1 cellular context compared by ENCODE assay signal in the genomic region with DNA sequence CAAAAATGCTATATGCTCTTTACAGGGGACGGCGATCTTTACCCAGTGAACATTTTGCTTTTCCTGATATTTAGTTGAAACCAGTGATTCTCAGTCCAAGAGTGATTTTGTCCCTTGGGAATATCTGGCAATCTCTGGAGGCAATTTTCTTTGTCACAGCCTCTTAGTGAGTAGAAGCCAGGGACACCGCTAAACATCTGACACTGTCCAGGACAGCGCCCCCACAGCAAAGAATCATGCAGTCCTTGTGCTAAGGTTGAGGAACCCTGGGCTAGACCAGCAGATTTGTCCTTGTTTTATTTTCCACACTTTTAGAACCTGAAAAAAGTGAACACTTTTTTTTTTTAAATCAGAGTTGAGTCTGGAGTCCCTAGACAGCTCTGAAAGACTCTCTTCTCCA.
TF ChIP-seq lines count a peak whose summit lies in the region.

No MANE protein-coding gene starts in this region.

TF ChIP-seq in HepG2, 621 proteins besides CTCF, POLR2A, EP300 and RAD21:
- TF ChIP-seq, protein P1, sequence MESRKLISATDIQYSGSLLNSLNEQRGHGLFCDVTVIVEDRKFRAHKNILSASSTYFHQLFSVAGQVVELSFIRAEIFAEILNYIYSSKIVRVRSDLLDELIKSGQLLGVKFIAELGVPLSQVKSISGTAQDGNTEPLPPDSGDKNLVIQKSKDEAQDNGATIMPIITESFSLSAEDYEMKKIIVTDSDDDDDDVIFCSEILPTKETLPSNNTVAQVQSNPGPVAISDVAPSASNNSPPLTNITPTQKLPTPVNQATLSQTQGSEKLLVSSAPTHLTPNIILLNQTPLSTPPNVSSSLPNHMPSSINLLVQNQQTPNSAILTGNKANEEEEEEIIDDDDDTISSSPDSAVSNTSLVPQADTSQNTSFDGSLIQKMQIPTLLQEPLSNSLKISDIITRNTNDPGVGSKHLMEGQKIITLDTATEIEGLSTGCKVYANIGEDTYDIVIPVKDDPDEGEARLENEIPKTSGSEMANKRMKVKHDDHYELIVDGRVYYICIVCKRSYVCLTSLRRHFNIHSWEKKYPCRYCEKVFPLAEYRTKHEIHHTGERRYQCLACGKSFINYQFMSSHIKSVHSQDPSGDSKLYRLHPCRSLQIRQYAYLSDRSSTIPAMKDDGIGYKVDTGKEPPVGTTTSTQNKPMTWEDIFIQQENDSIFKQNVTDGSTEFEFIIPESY (CRISPR knock-in tag; IDR thresholded peaks at IDR 0.05): peak; percentile 54; the same call in 1 of the 2 replicates
- TF ChIP-seq, protein P2, sequence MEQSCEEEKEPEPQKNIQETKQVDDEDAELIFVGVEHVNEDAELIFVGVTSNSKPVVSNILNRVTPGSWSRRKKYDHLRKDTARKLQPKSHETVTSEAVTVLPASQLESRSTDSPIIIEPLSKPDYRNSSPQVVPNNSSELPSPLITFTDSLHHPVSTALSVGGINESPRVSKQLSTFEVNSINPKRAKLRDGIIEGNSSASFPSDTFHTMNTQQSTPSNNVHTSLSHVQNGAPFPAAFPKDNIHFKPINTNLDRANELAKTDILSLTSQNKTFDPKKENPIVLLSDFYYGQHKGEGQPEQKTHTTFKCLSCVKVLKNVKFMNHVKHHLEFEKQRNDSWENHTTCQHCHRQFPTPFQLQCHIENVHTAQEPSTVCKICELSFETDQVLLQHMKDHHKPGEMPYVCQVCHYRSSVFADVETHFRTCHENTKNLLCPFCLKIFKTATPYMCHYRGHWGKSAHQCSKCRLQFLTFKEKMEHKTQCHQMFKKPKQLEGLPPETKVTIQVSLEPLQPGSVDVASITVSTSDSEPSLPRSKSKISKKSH (CRISPR knock-in tag; IDR thresholded peaks at IDR 0.05; ENCODE audit: borderline replicate concordance): no peak
TF ChIP-seq in HepG2: peak in this region for 1.
